8 cellular contexts compared by ENCODE assay signal in the genomic region with DNA sequence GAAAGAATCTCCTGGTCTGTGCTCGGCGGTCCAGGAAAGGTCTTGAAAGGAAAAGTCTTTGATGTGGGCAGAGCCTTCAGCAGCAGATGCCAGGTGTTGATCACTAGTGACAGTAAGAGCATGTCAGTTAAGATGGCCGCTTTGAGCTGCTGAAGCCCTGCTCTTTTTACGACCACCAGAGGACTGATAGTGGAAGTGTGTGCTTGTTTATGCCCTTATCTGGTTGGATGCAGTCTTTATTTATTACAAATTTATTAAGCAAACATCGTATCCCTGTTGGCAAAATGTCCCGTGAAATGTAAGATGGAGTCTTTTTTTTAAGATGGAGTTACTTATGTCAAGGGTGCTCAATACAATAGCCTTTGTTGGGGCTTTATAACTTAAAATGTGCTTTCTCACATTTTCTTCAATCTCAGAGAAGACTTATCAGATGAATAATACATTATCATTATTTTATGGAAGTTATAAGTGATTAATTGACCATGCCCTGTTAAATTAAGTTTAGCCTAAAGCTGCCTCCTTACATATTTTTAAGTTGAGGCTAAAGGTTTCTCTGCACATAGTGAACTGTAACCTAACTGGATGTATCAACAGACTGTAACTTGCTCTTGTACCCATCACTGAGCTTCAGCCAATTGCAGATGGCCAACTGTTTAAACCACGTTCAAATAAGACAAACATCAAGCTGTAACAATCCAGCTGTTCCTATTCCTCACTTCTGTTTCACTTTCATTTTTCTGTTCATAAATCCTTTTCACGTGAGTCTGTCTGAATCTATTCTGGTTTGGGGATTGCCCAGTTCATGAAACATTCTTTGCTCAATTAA.
DNase-seq lines count a peak whose midpoint lies in the region; ATAC-seq lines count a peak whose summit lies in the region.

No MANE protein-coding gene starts in this region.

- intact Hi-C loops in aorta (cut with DNase I): no loop called here

- H3K27me3 ChIP-seq in aorta (ENCODE audit: control insufficient read depth in 1 of 2, insufficient read depth in 2 of 2, low read length in 1 of 2): no peaks in the 10 kb centered on the region

- ATAC-seq in HG02938 (IDR thresholded peaks at IDR 0.05; ENCODE audit: unreplicated experiment) (peak; percentile 83), aorta (ENCODE audit: low FRiP score) (no peak)

- no peaks in the 10 kb centered on the region for H3K36me3 Mint-ChIP-seq in T-helper 2 cell treated with Interferon-gamma antibody and Interleukin-4, amounts not matched to agents 5 μg/mL and 100 μg/mL, for 36 hours (ENCODE audit: low read depth)

- DNase-seq in activated CD4-positive, alpha-beta T cell treated with anti-CD3 and anti-CD28 coated beads for 48 hours: peak; percentile 27
- DNase-seq in activated CD4-positive, alpha-beta T cell treated with anti-CD3 and anti-CD28 coated beads, Interleukin-2, amount 50 U/mL, for 48 hours: no peak
- DNase-seq in T-helper 2 cell treated with Interferon-gamma antibody and Interleukin-4, amounts not matched to agents 5 μg/mL and 100 μg/mL, for 36 hours (ENCODE audit: low spot score): no peak
- peak; percentile 73 for DNase-seq in myocyte (ENCODE audit: low read depth)
- DNase-seq in aorta: no peak
- no peak for DNase-seq in SKM-1 treated with dmso at 0.1 percent for 144 hours (lab: John Stamatoyannopoulos, UW; ENCODE audit: unreplicated experiment)
- no peak for DNase-seq in activated effector memory CD4-positive, alpha-beta T cell treated with anti-CD3 and anti-CD28 coated beads, Interleukin-2, amount 50 U/mL, for 16 hours

- peak overlapping the region; percentile 80 for H3K4me3 Mint-ChIP-seq in T-helper 2 cell treated with Interferon-gamma antibody and Interleukin-4, amounts not matched to agents 5 μg/mL and 100 μg/mL, for 36 hours

- H3K27me3 Mint-ChIP-seq in T-helper 2 cell treated with Interferon-gamma antibody and Interleukin-4, amounts not matched to agents 5 μg/mL and 100 μg/mL, for 36 hours (ENCODE audit: low read depth): no peaks in the 10 kb centered on the region

- peaks cover 0 to 5% of the 10 kb centered on the region in 2 donors for H3K4me1 ChIP-seq in aorta (ENCODE audit: control insufficient read depth in 1 of 2, insufficient read depth in 2 of 2, low read length in 2 of 2)

- peak overlapping the region; percentile 87 for H3K27ac Mint-ChIP-seq in T-helper 2 cell treated with Interferon-gamma antibody and Interleukin-4, amounts not matched to agents 5 μg/mL and 100 μg/mL, for 36 hours

- no peaks in the 10 kb centered on the region for H3K9me3 ChIP-seq in aorta (ENCODE audit: control insufficient read depth, low read length)

- H3K9me3 Mint-ChIP-seq in T-helper 2 cell treated with Interferon-gamma antibody and Interleukin-4, amounts not matched to agents 5 μg/mL and 100 μg/mL, for 36 hours: no peaks in the 10 kb centered on the region

- H3K4me3 ChIP-seq in aorta (ENCODE audit: low read length in 2 of 2): no peak overlapping the region

- no peaks in the 10 kb centered on the region for H3K36me3 ChIP-seq in aorta (ENCODE audit: control insufficient read depth in 1 of 2, insufficient read depth in 2 of 2, low read length in 1 of 2)

- peaks cover 32% of the 10 kb centered on the region for H3K4me1 Mint-ChIP-seq in T-helper 2 cell treated with Interferon-gamma antibody and Interleukin-4, amounts not matched to agents 5 μg/mL and 100 μg/mL, for 36 hours (ENCODE audit: low read depth)

- WGBS in aorta, 2 donors: 66% methylated on average over 8 of the region's 8 CpGs

- no peak overlapping the region for H3K27ac ChIP-seq in aorta (ENCODE audit: low read depth in 1 of 2, low read length in 2 of 2)

Comparison
In these comparisons a context has a peak if more than half of its experiments do, and no peak if none do; other contexts are left out.
1. DNase-seq: peak in activated CD4-positive, alpha-beta T cell treated with anti-CD3 and anti-CD28 coated beads for 48 hours (single experiment) and myocyte (single experiment); none in activated CD4-positive, alpha-beta T cell treated with anti-CD3 and anti-CD28 coated beads, Interleukin-2, amount 50 U/mL, for 48 hours (0 of 2), T-helper 2 cell treated with Interferon-gamma antibody and Interleukin-4, amounts not matched to agents 5 μg/mL and 100 μg/mL, for 36 hours (single experiment), aorta (0 of 2), SKM-1 treated with dmso at 0.1 percent for 144 hours (single experiment) and activated effector memory CD4-positive, alpha-beta T cell treated with anti-CD3 and anti-CD28 coated beads, Interleukin-2, amount 50 U/mL, for 16 hours (single experiment).